In the genomic region with DNA sequence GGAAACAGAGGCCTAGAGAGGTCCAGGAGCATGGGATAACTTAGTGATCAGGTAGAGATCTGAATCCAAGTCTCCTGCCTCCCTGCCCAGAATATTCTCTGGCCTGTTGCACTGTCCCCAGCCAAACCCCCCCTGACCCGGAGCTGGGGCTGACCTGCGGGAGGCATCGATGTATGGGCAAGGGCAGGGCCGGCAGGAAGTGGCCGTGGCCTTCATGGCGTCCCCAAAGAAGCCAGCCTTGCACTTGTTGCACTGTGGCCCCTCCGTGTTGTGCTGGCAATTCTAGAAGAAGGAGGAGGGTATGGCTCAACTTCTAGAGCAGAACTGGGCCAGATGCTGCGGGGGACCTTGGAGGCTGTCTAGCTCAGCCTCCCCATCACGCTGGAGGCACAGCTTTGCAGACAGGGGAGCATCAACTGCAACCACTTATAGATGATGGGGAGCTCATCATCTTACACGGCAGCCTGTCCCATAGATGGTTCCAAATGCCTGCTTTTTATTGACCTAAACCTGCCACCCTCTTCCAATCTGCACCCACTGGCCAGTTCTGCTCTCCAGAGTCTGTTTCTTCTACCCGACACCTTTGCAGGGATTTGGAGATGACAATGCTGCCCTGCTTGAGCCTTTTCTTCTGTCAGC, we compare ENCODE assay signal across 16 cellular contexts. TPM values are rescaled to one million over a fixed set of nuclear protein-coding genes. Genes with fewer than 3 reads are reported as not detected.
DNase-seq lines count a peak whose midpoint lies in the region; ATAC-seq, FAIRE-seq and TF ChIP-seq lines count a peak whose summit lies in the region.
"Had no signal": no experiment of that assay in that cellular context is flagged by ENCODE, and none has a peak within 500 bp of the region (broad histone marks: within the 10 kb centered on the region; RNA-seq: fewer than 3 reads in every experiment).

No MANE protein-coding gene starts in this region.

- TF ChIP-seq RAD21 in HepG2 (CRISPR knock-in tag; IDR thresholded peaks at IDR 0.05), result no peak

- no peak overlapping the region for H2BK120ac ChIP-seq in trophoblast cell (ENCODE audit: insufficient read depth, low read length, poor library complexity)

- H3K4me1 ChIP-seq in HepG2 (ENCODE audit: insufficient read depth, low read length), result no peaks in the 10 kb centered on the region
- H3K4me1 ChIP-seq in right lobe of liver, result no peaks in the 10 kb centered on the region
- no peaks in the 10 kb centered on the region for H3K4me1 ChIP-seq in endothelial cell of umbilical vein (ENCODE audit: control insufficient read depth, extremely low read depth, insufficient read depth, low read length)
- no peaks in the 10 kb centered on the region for H3K4me1 ChIP-seq in trophoblast cell (ENCODE audit: control insufficient read depth in 1 of 2, insufficient read depth in 2 of 2, low read length in 2 of 2)
- no peaks in the 10 kb centered on the region for H3K4me1 ChIP-seq in small intestine (ENCODE audit: control insufficient read depth in 2 of 2, insufficient read depth in 1 of 2, low read depth in 1 of 2, low read length in 1 of 2)
- H3K4me1 ChIP-seq: BLaER1 treated with 17β-estradiol and CSF1 and Interleukin-3, amounts not matched to agents 10 nM and 100 nM had no signal

- in situ Hi-C loops in HepG2 (cut with HindIII; ENCODE audit: extremely low pct_ligation_motif_present, low pct_unique_long_range_greater_than_20kb), result no loop called here

- CTCF ChIA-PET in HepG2 (lab: Yijun Ruan, JAX; ENCODE audit: low intra/inter-chr PET ratio, low total read pairs), result no interaction called here
- CTCF ChIA-PET in endothelial cell of umbilical vein (lab: Charles Lee), result no interaction called here

- dilution Hi-C loops in endothelial cell of umbilical vein (cut with MboI; ENCODE audit: extremely low pct_ligation_motif_present, low sequenced_read_pairs), result no loop called here

- H3K27me3 ChIP-seq in HepG2 (ENCODE audit: control insufficient read depth in 1 of 2, insufficient read depth in 2 of 2, low read length in 2 of 2) (no peaks in the 10 kb centered on the region), right lobe of liver (no peaks in the 10 kb centered on the region), endothelial cell of umbilical vein (ENCODE audit: control insufficient read depth in 2 of 2, insufficient read depth in 2 of 2, low read length in 2 of 2) (no peaks in the 10 kb centered on the region), trophoblast cell (ENCODE audit: insufficient read depth, low read length) (no peaks in the 10 kb centered on the region), small intestine (ENCODE audit: control insufficient read depth in 2 of 2, insufficient read depth in 2 of 2, low read length in 2 of 2) (no peaks in the 10 kb centered on the region)
- H3K27me3 ChIP-seq: BLaER1 treated with 17β-estradiol and CSF1 and Interleukin-3, amounts not matched to agents 10 nM and 100 nM had no signal

- H3K27ac ChIP-seq in HepG2 (ENCODE audit: extremely low read length, insufficient read depth, low read length) (no peak overlapping the region), right lobe of liver (no peak overlapping the region), endothelial cell of umbilical vein (ENCODE audit: insufficient read depth, low read depth, low read length) (no peak overlapping the region), trophoblast cell (ENCODE audit: low read depth, low read length) (no peak overlapping the region), small intestine (ENCODE audit: low read depth in 1 of 2, low read length in 1 of 2) (no peak overlapping the region)
- H3K27ac ChIP-seq: BLaER1 treated with 17β-estradiol and CSF1 and Interleukin-3, amounts not matched to agents 10 nM and 100 nM had no signal

- POLR2A ChIA-PET in HepG2 (lab: Yijun Ruan, JAX), result no interaction called here
- POLR2A ChIA-PET in endothelial cell of umbilical vein (lab: Charles Lee), result no interaction called here

- H2BK5ac ChIP-seq in trophoblast cell (ENCODE audit: low read depth, low read length, poor library complexity), result no peak overlapping the region

- no TSS peak for BruUV-seq in HepG2 (replicated peaks; lab: Mats Ljungman, UMichigan)
- BruUV-seq in endothelial cell of umbilical vein (replicated peaks; lab: Mats Ljungman, UMichigan), result no TSS peak

- H3K79me1 ChIP-seq in trophoblast cell (ENCODE audit: low read length), result no peaks in the 10 kb centered on the region

- peaks cover 27 to 39% of the 10 kb centered on the region in 2 experiments for H3K36me3 ChIP-seq in HepG2 (replicated peaks in 1 of 2; ENCODE audit: control insufficient read depth in 1 of 2, insufficient read depth in 2 of 2, low read length in 2 of 2)
- H3K36me3 ChIP-seq in right lobe of liver, result no peaks in the 10 kb centered on the region
- peaks cover 77 to 90% of the 10 kb centered on the region in 2 experiments for H3K36me3 ChIP-seq in endothelial cell of umbilical vein (ENCODE audit: control insufficient read depth in 2 of 2, extremely low read depth in 1 of 2, insufficient read depth in 2 of 2, low read length in 2 of 2)
- peaks cover 76 to 88% of the 10 kb centered on the region in 2 experiments for H3K36me3 ChIP-seq in trophoblast cell (ENCODE audit: control insufficient read depth in 1 of 2, insufficient read depth in 2 of 2, low read length in 2 of 2)
- peaks cover 0 to 7% of the 10 kb centered on the region in 2 donors for H3K36me3 ChIP-seq in small intestine (ENCODE audit: control insufficient read depth in 2 of 2, insufficient read depth in 2 of 2, low read length in 2 of 2)

- H4K12ac ChIP-seq in trophoblast cell (ENCODE audit: low read depth, low read length), result no peak overlapping the region

- ATAC-seq in HepG2, result no peak
- ATAC-seq in right lobe of liver, result no peak

- no peak overlapping the region for H3K4ac ChIP-seq in trophoblast cell (ENCODE audit: low read depth, low read length)

- no peak for DNase-seq in HepG2 (ENCODE audit: low spot score)
- no peak for DNase-seq in right lobe of liver
- no peak for DNase-seq in endothelial cell of umbilical vein (ENCODE audit: low read depth, low spot score)
- DNase-seq in trophoblast cell, result no peak
- DNase-seq in stimulated activated CD4-positive, alpha-beta T cell treated with anti-CD3 and anti-CD28 coated beads, Interleukin-15, amount 100 ng/mL, for 24 hours, result no peak
- no peak for DNase-seq in NCI-H1694 treated with DMSO at 0.1 percent for 48 hours (lab: John Stamatoyannopoulos, UW)
- no peak for DNase-seq in small intestine
- DNase-seq: CD8-positive, alpha-beta memory T cell; COR-L47; DMS 273 treated with DMSO at 0.1 percent for 48 hours; H9 had no signal

- no peaks in the 10 kb centered on the region for H4K20me1 ChIP-seq in HepG2 (ENCODE audit: insufficient read depth, low read length)
- H4K20me1 ChIP-seq in endothelial cell of umbilical vein (replicated peaks; ENCODE audit: control insufficient read depth, extremely low read depth, insufficient read depth, low read length), result no peaks in the 10 kb centered on the region

- H2BK12ac ChIP-seq in trophoblast cell (ENCODE audit: low read length), result no peak overlapping the region

- no peak overlapping the region for H3K18ac ChIP-seq in trophoblast cell (ENCODE audit: low read length)

- WGBS in HepG2 (ENCODE audit: low lambda C conversion rate), result 100% methylated on average over 10 of the region's 11 CpGs
- WGBS in right lobe of liver (ENCODE audit: insufficient coverage, low coverage, low lambda C conversion rate, missing lambda C conversion rate), result 100% methylated on average over 2 of the region's 11 CpGs
- WGBS in trophoblast cell (ENCODE audit: extremely low coverage, insufficient coverage, insufficient read length), result no CpG with 5 or more reads among the region's 11 CpGs
- 93 to 94% (median 93%) methylated on average over 11 of the region's 11 CpGs for whole genome bisulfite sequencing in small intestine, 3 donors

- no peak overlapping the region for H4K91ac ChIP-seq in trophoblast cell (ENCODE audit: low read depth, low read length)

- FAIRE-seq in HepG2 (lab: Jason Lieb, UNC) (no peak), endothelial cell of umbilical vein (lab: Jason Lieb, UNC) (peak; percentile 12), small intestine (lab: Jason Lieb, UNC) (no peak)
- FAIRE-seq: G401.6, GM12891, GM19239, H1 had no signal

- H3K9me3 ChIP-seq in HepG2 (ENCODE audit: low read length) (no peaks in the 10 kb centered on the region), right lobe of liver (no peaks in the 10 kb centered on the region), endothelial cell of umbilical vein (replicated peaks; ENCODE audit: control insufficient read depth, insufficient read depth, low read length) (no peaks in the 10 kb centered on the region), trophoblast cell (ENCODE audit: insufficient read depth, low read depth, low read length) (peaks cover 4% of the 10 kb centered on the region), small intestine (ENCODE audit: control insufficient read depth, low read depth) (no peaks in the 10 kb centered on the region)
- H3K9me3 ChIP-seq: BLaER1 treated with 17β-estradiol and CSF1 and Interleukin-3, amounts not matched to agents 10 nM and 100 nM had no signal

- H3K9ac ChIP-seq in HepG2 (ENCODE audit: insufficient read depth, low read depth, low read length) (no peak overlapping the region), endothelial cell of umbilical vein (replicated peaks; ENCODE audit: extremely low read depth, insufficient read depth, low read length) (no peak overlapping the region), trophoblast cell (ENCODE audit: low read length) (peak overlapping the region; percentile 8)
- H3K9ac ChIP-seq: BLaER1 treated with 17β-estradiol and CSF1 and Interleukin-3, amounts not matched to agents 10 nM and 100 nM had no signal

- H3K79me2 ChIP-seq in HepG2 (ENCODE audit: insufficient read depth, low read length) (no peaks in the 10 kb centered on the region), endothelial cell of umbilical vein (ENCODE audit: control insufficient read depth, insufficient read depth, low read length) (peaks cover 75% of the 10 kb centered on the region), trophoblast cell (ENCODE audit: control insufficient read depth, insufficient read depth, low read length, poor library complexity) (no peaks in the 10 kb centered on the region)

- H3K4me3 ChIP-seq in HepG2 (replicated peaks in 1 of 3; ENCODE audit: insufficient read depth in 1 of 3, low read depth in 2 of 3, low read length in 3 of 3) (no peak overlapping the region), right lobe of liver (no peak overlapping the region), endothelial cell of umbilical vein (replicated peaks in 1 of 3; ENCODE audit: insufficient read depth in 1 of 3, low read depth in 1 of 3, low read length in 3 of 3) (no peak overlapping the region), trophoblast cell (ENCODE audit: low read depth, low read length) (no peak overlapping the region), small intestine (ENCODE audit: low read depth in 1 of 2, low read length in 2 of 2) (no peak overlapping the region)
- H3K4me3 ChIP-seq: BLaER1 treated with 17β-estradiol and CSF1 and Interleukin-3, amounts not matched to agents 10 nM and 100 nM had no signal

- TF ChIP-seq POLR2A in HepG2 (IDR thresholded peaks at IDR 0.05; ENCODE audit: insufficient read depth in 1 of 2, low read depth in 2 of 2, low read length in 2 of 2), result no peak
- no peak for TF ChIP-seq POLR2A in right lobe of liver (IDR thresholded peaks at IDR 0.05)
- peak; percentile 57 for TF ChIP-seq POLR2A in endothelial cell of umbilical vein (IDR thresholded peaks at IDR 0.05; ENCODE audit: low read depth, low read length)

- intact Hi-C loops in HepG2 (cut with micrococcal nuclease; ENCODE audit: unreplicated experiment) (no loop called here), right lobe of liver (cut with DNase I) (no loop called here), endothelial cell of umbilical vein (cut with micrococcal nuclease) (no loop called here)

- no peak overlapping the region for H3K23ac ChIP-seq in trophoblast cell (ENCODE audit: low read length)

- H2AFZ ChIP-seq in HepG2 (ENCODE audit: low read length) (no peak overlapping the region), endothelial cell of umbilical vein (ENCODE audit: low read depth, low read length) (no peak overlapping the region), trophoblast cell (ENCODE audit: insufficient read depth, low read length, poor library complexity) (no peak overlapping the region)

- TF ChIP-seq EP300 in HepG2 (IDR thresholded peaks at IDR 0.05; ENCODE audit: low read depth in 2 of 2, low read length in 2 of 2) (no peak), HepG2 (CRISPR knock-in tag; IDR thresholded peaks at IDR 0.05; ENCODE audit: borderline replicate concordance) (no peak)

- TF ChIP-seq CTCF in HepG2 (CRISPR knock-in tag; IDR thresholded peaks at IDR 0.05) (no peak), right lobe of liver (IDR thresholded peaks at IDR 0.05) (no peak), endothelial cell of umbilical vein (IDR thresholded peaks at IDR 0.05; ENCODE audit: extremely low read depth in 1 of 2, insufficient read depth in 1 of 2, low read depth in 1 of 2, low read length in 2 of 2) (no peak)

- H3K4me2 ChIP-seq in HepG2 (ENCODE audit: low read depth, low read length) (no peak overlapping the region), endothelial cell of umbilical vein (ENCODE audit: insufficient read depth, low read length) (no peak overlapping the region), trophoblast cell (ENCODE audit: low read length) (no peak overlapping the region)
- H3K4me2 ChIP-seq: BLaER1 treated with 17β-estradiol and CSF1 and Interleukin-3, amounts not matched to agents 10 nM and 100 nM had no signal

- H4K8ac ChIP-seq in trophoblast cell (ENCODE audit: low read depth, low read length), result no peak overlapping the region

- H3K9me1 ChIP-seq in endothelial cell of umbilical vein (replicated peaks; ENCODE audit: control insufficient read depth, extremely low read depth, insufficient read depth, low read length), result no peaks in the 10 kb centered on the region

- H3K14ac ChIP-seq in trophoblast cell (ENCODE audit: low read length), result no peak overlapping the region

- no peak overlapping the region for H2AK5ac ChIP-seq in trophoblast cell (ENCODE audit: low read length)

RNA-seq across cellular contexts. Expression of gene HSPG2, which starts 58.2 kb away (rescaled TPM):
- total RNA-seq in HepG2 (2016; rRNA removed; fragmentation: Illumina TruSeq; extraction: Trizol), result 5.6 and 9.1 TPM in 2 replicates
- 4.1 and 4.6 TPM in 2 replicates for total RNA-seq in HepG2 (2016; cell fraction: cytosol; rRNA removed; fragmentation: Illumina TruSeq; extraction: Trizol; ENCODE audit: low read depth)
- 4.7 and 8.9 TPM in 2 replicates for total RNA-seq in HepG2 (2016; cell fraction: insoluble cytoplasmic fraction; rRNA removed; fragmentation: Illumina TruSeq; extraction: Trizol)
- 5.4 and 5.7 TPM in 2 replicates for total RNA-seq in HepG2 (2016; cell fraction: membrane; rRNA removed; fragmentation: Illumina TruSeq; extraction: Trizol)
- 28.3 and 31.6 TPM in 2 replicates for total RNA-seq in HepG2 (2016; cell fraction: nucleus; rRNA removed; fragmentation: Illumina TruSeq; extraction: Trizol)
- 10.3 and 13.1 TPM in 2 replicates for polyA plus RNA-seq in HepG2 (2011; rRNA removed)
- polyA plus RNA-seq in HepG2 (2011; cell fraction: cytosol; rRNA removed), result 3.8 and 6.6 TPM in 2 replicates
- 128 and 235 TPM in 2 replicates for polyA plus RNA-seq in HepG2 (2011; cell fraction: nucleus; rRNA removed)
- 17.9 and 25.0 TPM in 2 replicates for polyA plus RNA-seq in HepG2 (2012)
- 1.9 TPM in 2 replicates for polyA plus RNA-seq in HepG2 (2016; cell fraction: cytosol; fragmentation: Illumina TruSeq; extraction: Trizol; ENCODE audit: low read depth)
- 7.0 and 9.8 TPM in 2 replicates for polyA plus RNA-seq in HepG2 (2016; cell fraction: insoluble cytoplasmic fraction; fragmentation: Illumina TruSeq; extraction: Trizol; ENCODE audit: low read depth)
- 2.8 TPM in 2 replicates for polyA plus RNA-seq in HepG2 (2016; cell fraction: membrane; fragmentation: Illumina TruSeq; extraction: Trizol; ENCODE audit: low read depth)
- polyA plus RNA-seq in HepG2 (2016; cell fraction: nucleus; fragmentation: Illumina TruSeq; extraction: Trizol; ENCODE audit: insufficient read depth, low read depth), result 78.2 and 78.5 TPM in 2 replicates
- polyA minus RNA-seq in HepG2 (2011; rRNA and poly(A)+ RNA removed; ENCODE audit: low replicate concordance), result 24.8 and 26.5 TPM in 2 replicates
- polyA minus RNA-seq in HepG2 (2011; cell fraction: cytosol; rRNA and poly(A)+ RNA removed), result 17.5 and 18.6 TPM in 2 replicates
- polyA minus RNA-seq in HepG2 (2011; cell fraction: nucleus; rRNA and poly(A)+ RNA removed), result 39.8 and 42.6 TPM in 2 replicates
- 10 to 100 TPM; 31.3 to 90.9 (median 43.7) TPM for total RNA-seq in right lobe of liver
- 3,499 and 3,960 TPM in 2 replicates for total RNA-seq in endothelial cell of umbilical vein
- polyA plus RNA-seq in endothelial cell of umbilical vein, result 734 and 849 TPM in 2 replicates
- polyA plus RNA-seq in endothelial cell of umbilical vein (2011; cell fraction: cytosol; rRNA removed), result 751 and 1,165 TPM in 2 replicates
- polyA plus RNA-seq in endothelial cell of umbilical vein (2011; cell fraction: nucleus; rRNA removed), result 1,616 and 1,967 TPM in 2 replicates
- polyA plus RNA-seq in endothelial cell of umbilical vein (2012), result 1,500 and 2,412 TPM in 2 replicates
- polyA minus RNA-seq in endothelial cell of umbilical vein, result 1,494 and 1,598 TPM in 2 replicates
- polyA minus RNA-seq in endothelial cell of umbilical vein (2011; cell fraction: cytosol; rRNA and poly(A)+ RNA removed), result 16.5 TPM
- 1,216 and 2,140 TPM in 2 replicates for polyA minus RNA-seq in endothelial cell of umbilical vein (2011; cell fraction: nucleus; rRNA and poly(A)+ RNA removed)
- 97.2 and 106 TPM in 2 replicates for polyA plus RNA-seq in trophoblast cell (2013)
- polyA plus RNA-seq in small intestine, result 10 to 100 TPM in 2 of 3 donors, 1 to 10 TPM in 1; 3.6 to 82.3 (median 15.1) TPM
- polyA plus RNA-seq: CD8-positive, alpha-beta memory T cell had no signal

Comparison
In these comparisons a context has a peak if more than half of its experiments do, and no peak if none do; other contexts are left out.
1. RNA of gene HSPG2, which starts 58.2 kb away (total RNA-seq): 3,499 to 3,960 TPM in endothelial cell of umbilical vein; 31.3 to 90.9 TPM in right lobe of liver and 4.1 to 31.6 TPM in HepG2; every median in the first group is over 10 times any median in the second.